10 cellular contexts compared by ENCODE assay signal in the genomic region with DNA sequence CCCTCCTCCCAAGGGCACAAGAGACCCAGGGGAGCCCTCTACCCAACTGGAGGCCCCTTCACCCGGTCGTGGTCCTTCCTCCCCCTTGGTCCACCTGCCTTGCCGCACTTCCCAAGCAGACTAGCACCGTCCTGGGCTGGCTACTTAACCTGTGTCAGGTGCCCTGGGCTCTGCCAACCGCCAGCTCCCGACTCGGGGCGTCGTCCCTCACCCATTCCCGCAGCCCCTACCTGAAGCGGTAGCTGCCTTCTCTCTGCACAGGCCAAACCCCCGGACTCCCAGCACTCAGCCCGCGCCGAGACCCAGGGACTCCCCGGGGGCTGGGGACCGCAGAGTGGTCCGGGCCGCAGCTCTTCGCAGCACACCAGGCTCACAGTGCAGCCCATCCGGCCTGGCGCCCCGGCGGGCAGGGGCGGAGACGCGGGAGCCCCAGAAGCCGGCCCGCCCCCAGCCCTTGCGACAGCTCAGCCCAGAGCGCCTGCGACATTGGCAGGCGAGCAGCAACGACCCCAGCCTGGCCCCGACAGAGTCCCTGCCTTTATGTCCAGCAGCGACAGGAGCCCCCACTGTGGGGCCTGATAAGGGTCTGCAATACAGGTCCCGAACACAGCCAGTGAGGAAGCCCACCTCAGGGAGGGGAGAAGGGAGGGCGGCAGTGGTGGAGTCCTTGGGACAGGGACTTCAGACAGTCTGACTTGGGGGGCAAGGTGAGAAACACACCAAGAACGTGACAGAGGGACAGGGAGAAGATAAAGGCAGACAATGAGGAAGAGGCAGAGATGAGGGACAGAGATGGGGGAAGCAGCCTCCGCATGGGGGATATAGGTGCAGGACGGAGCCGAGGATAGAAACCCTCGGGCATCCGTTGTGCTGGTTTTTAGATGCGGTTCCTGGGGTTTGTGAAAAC. TPM values are rescaled to one million over a fixed set of nuclear protein-coding genes. Genes with fewer than 3 reads are reported as not detected.
DNase-seq lines count a peak whose midpoint lies in the region; ATAC-seq and TF ChIP-seq lines count a peak whose summit lies in the region.
"Had no signal": no experiment of that assay in that cellular context is flagged by ENCODE, and none has a peak within 500 bp of the region (broad histone marks: within the 10 kb centered on the region; RNA-seq: fewer than 3 reads in every experiment).

No MANE protein-coding gene starts in this region.

- H3K27me3 Mint-ChIP-seq in activated T-helper 1 cell treated with anti-CD3 and anti-CD28 coated beads, Interleukin-12 subunit alpha, Interleukin-12 subunit beta, Interleukin-2, Interleukin-4 antibody, amounts not matched to agents 30 ng/mL and 10 ng/mL and 1 ng/mL, durations not matched to agents 14 hours and 24 hours and 36 hours (ENCODE audit: insufficient read depth): peaks cover 2% of the 10 kb centered on the region

- TF ChIP-seq POLR2A in right lobe of liver (IDR thresholded peaks at IDR 0.05): no peak
- TF ChIP-seq POLR2A in vagina (IDR thresholded peaks at IDR 0.05): no peak

- 26% methylated on average over 13 of the region's 45 CpGs for WGBS in right lobe of liver (ENCODE audit: insufficient coverage, low coverage, low lambda C conversion rate, missing lambda C conversion rate)
- 68 to 71% methylated on average over 36 to 39 of the region's 45 CpGs for WGBS in GM23248 (ENCODE audit: low coverage in 1 of 2, low lambda C conversion rate in 2 of 2, missing lambda C conversion rate in 2 of 2), 2 experiments

- ATAC-seq in Right ventricle myocardium inferior (no peak), right lobe of liver (peak in 3 of 4 donors; percentile 4 to 10 (median 6))

- H3K4me1 ChIP-seq in left ventricle myocardium inferior (peaks cover 35% of the 10 kb centered on the region), right lobe of liver (peaks cover 0 to 4% (median 0%) of the 10 kb centered on the region in 4 donors), GM23248 (ENCODE audit: insufficient read depth) (no peaks in the 10 kb centered on the region), vagina (peaks cover 17% of the 10 kb centered on the region)

- H3K9ac ChIP-seq in GM23248: no peak overlapping the region

- in situ Hi-C loops in GM23248 (cut with MboI): no loop called here

- H3K9me3 ChIP-seq in left ventricle myocardium inferior (replicated peaks) (no peaks in the 10 kb centered on the region), right lobe of liver (no peaks in the 10 kb centered on the region), GM23248 (ENCODE audit: low read depth) (no peaks in the 10 kb centered on the region), vagina (no peaks in the 10 kb centered on the region)

- intact Hi-C loops in left ventricle myocardium inferior (cut with micrococcal nuclease) (loop anchor here (10.0 kb wide), 1 partner anchor 249 kb away; no protein-coding TSS in a partner anchor), Right ventricle myocardium inferior (cut with DNase I) (loop anchor here (2.0 kb wide), 2 partner anchors 45 to 247 kb away; no protein-coding TSS in a partner anchor), right lobe of liver (cut with DNase I) (no loop called here), vagina (cut with DNase I) (loop anchor here (5.0 kb wide), 1 partner anchor 247 kb away; no protein-coding TSS in a partner anchor)
- intact Hi-C loops in activated T-helper 1 cell treated with anti-CD3 and anti-CD28 coated beads, Interleukin-12 subunit alpha, Interleukin-12 subunit beta, Interleukin-2, Interleukin-4 antibody, amounts not matched to agents 30 ng/mL and 10 ng/mL and 1 ng/mL, durations not matched to agents 14 hours and 24 hours and 36 hours (cut with micrococcal nuclease): loop anchor here (1.0 to 5.0 kb wide), 4 partner anchors 35 to 249 kb away; a partner anchor contains a TSS

- TF ChIP-seq CTCF in left ventricle myocardium inferior (IDR thresholded peaks at IDR 0.05; ENCODE audit: borderline replicate concordance) (no peak), right lobe of liver (IDR thresholded peaks at IDR 0.05) (no peak), vagina (IDR thresholded peaks at IDR 0.05) (no peak)

- H4K20me1 ChIP-seq in GM23248 (ENCODE audit: insufficient read depth): no peaks in the 10 kb centered on the region

- H3K36me3 ChIP-seq in left ventricle myocardium inferior: no peaks in the 10 kb centered on the region
- H3K36me3 ChIP-seq in right lobe of liver: no peaks in the 10 kb centered on the region
- no peaks in the 10 kb centered on the region for H3K36me3 ChIP-seq in GM23248 (ENCODE audit: low read depth)
- no peaks in the 10 kb centered on the region for H3K36me3 ChIP-seq in vagina

- no peaks in the 10 kb centered on the region for H3F3A ChIP-seq in GM23248 (ENCODE audit: insufficient read depth)

- H3K4me3 Mint-ChIP-seq in activated T-helper 1 cell treated with anti-CD3 and anti-CD28 coated beads, Interleukin-12 subunit alpha, Interleukin-12 subunit beta, Interleukin-2, Interleukin-4 antibody, amounts not matched to agents 30 ng/mL and 10 ng/mL and 1 ng/mL, durations not matched to agents 14 hours and 24 hours and 36 hours: peak overlapping the region; percentile 53

- H3K9me3 Mint-ChIP-seq in activated T-helper 1 cell treated with anti-CD3 and anti-CD28 coated beads, Interleukin-12 subunit alpha, Interleukin-12 subunit beta, Interleukin-2, Interleukin-4 antibody, amounts not matched to agents 30 ng/mL and 10 ng/mL and 1 ng/mL, durations not matched to agents 14 hours and 24 hours and 36 hours: no peaks in the 10 kb centered on the region
- H3K9me3 Mint-ChIP-seq: brain had no signal

- no peak overlapping the region for H3K27ac ChIP-seq in left ventricle myocardium inferior (replicated peaks)
- no peak overlapping the region for H3K27ac ChIP-seq in right lobe of liver
- no peak overlapping the region for H3K27ac ChIP-seq in GM23248
- no peak overlapping the region for H3K27ac ChIP-seq in vagina

- peaks cover 3% of the 10 kb centered on the region for H3K4me1 Mint-ChIP-seq in activated T-helper 1 cell treated with anti-CD3 and anti-CD28 coated beads, Interleukin-12 subunit alpha, Interleukin-12 subunit beta, Interleukin-2, Interleukin-4 antibody, amounts not matched to agents 30 ng/mL and 10 ng/mL and 1 ng/mL, durations not matched to agents 14 hours and 24 hours and 36 hours (ENCODE audit: low read depth)

- H3K79me2 ChIP-seq in GM23248 (ENCODE audit: insufficient read depth): no peaks in the 10 kb centered on the region

- DNase-seq in left ventricle myocardium inferior (no peak), Right ventricle myocardium inferior (ENCODE audit: missing footprints) (no peak), right lobe of liver (peak in 1 of 3 donors; percentile 42), NCI-H2029 treated with DMSO at 0.1 percent for 48 hours (lab: John Stamatoyannopoulos, UW) (no peak), GM23248 (no peak), vagina (ENCODE audit: extremely low spot score in 2 of 2) (no peak)
- no peak for DNase-seq in activated T-helper 1 cell treated with anti-CD3 and anti-CD28 coated beads, Interleukin-12 subunit alpha, Interleukin-12 subunit beta, Interleukin-2, Interleukin-4 antibody, amounts not matched to agents 30 ng/mL and 10 ng/mL and 1 ng/mL, durations not matched to agents 14 hours and 24 hours and 36 hours (ENCODE audit: low spot score)
- DNase-seq in activated effector memory CD4-positive, alpha-beta T cell treated with anti-CD3 and anti-CD28 coated beads, Interleukin-2, amount 50 U/mL, for 16 hours: no peak

- H3K4me2 ChIP-seq in GM23248 (ENCODE audit: unreplicated experiment): no peak overlapping the region

- peak overlapping the region; percentile 50 for H3K4me3 ChIP-seq in left ventricle myocardium inferior
- H3K4me3 ChIP-seq in right lobe of liver: no peak overlapping the region
- no peak overlapping the region for H3K4me3 ChIP-seq in GM23248
- H3K4me3 ChIP-seq in vagina: no peak overlapping the region

- no peak overlapping the region for H3K27ac Mint-ChIP-seq in activated T-helper 1 cell treated with anti-CD3 and anti-CD28 coated beads, Interleukin-12 subunit alpha, Interleukin-12 subunit beta, Interleukin-2, Interleukin-4 antibody, amounts not matched to agents 30 ng/mL and 10 ng/mL and 1 ng/mL, durations not matched to agents 14 hours and 24 hours and 36 hours

- H3K9me2 ChIP-seq in GM23248 (ENCODE audit: insufficient read depth): no peaks in the 10 kb centered on the region

- no peaks in the 10 kb centered on the region for H3K36me3 Mint-ChIP-seq in activated T-helper 1 cell treated with anti-CD3 and anti-CD28 coated beads, Interleukin-12 subunit alpha, Interleukin-12 subunit beta, Interleukin-2, Interleukin-4 antibody, amounts not matched to agents 30 ng/mL and 10 ng/mL and 1 ng/mL, durations not matched to agents 14 hours and 24 hours and 36 hours (ENCODE audit: low read depth)
- H3K36me3 Mint-ChIP-seq: brain had no signal

- H3K27me3 ChIP-seq in left ventricle myocardium inferior (ENCODE audit: low read depth) (peaks cover 17% of the 10 kb centered on the region), right lobe of liver (no peaks in the 10 kb centered on the region), GM23248 (replicated peaks; ENCODE audit: insufficient read depth) (peaks cover 14% of the 10 kb centered on the region; the same call in 1 of the 2 replicates), vagina (no peaks in the 10 kb centered on the region)

- H2AFZ ChIP-seq in GM23248: no peak overlapping the region

RNA-seq across cellular contexts. Expression of a gene that starts 31.0 kb away (rescaled TPM):
- total RNA-seq in left ventricle myocardium inferior: 828 TPM
- 705 TPM for total RNA-seq in Right ventricle myocardium inferior
- 0.41 and 1.1 TPM in 2 replicates for total RNA-seq in activated T-helper 1 cell treated with anti-CD3 and anti-CD28 coated beads, Interleukin-12 subunit alpha, Interleukin-12 subunit beta, Interleukin-2, Interleukin-4 antibody, amounts not matched to agents 30 ng/mL and 10 ng/mL and 1 ng/mL, durations not matched to agents 14 hours and 24 hours and 36 hours
- 100 to 1,000 TPM in 3 of 6 experiments, 10 to 100 TPM in 3; 68.4 to 209 (median 99.2) TPM for total RNA-seq in right lobe of liver
- total RNA-seq in GM23248 (2014; rRNA removed; shearing (Covaris generic)): 99.3 and 104 TPM in 2 replicates
- 78.6 and 81.6 TPM in 2 replicates for polyA plus RNA-seq in GM23248 (2016; fragmentation: Nextera tagmentation; extraction: Ambion mirVana)
- 216 TPM for total RNA-seq in vagina

RNA-seq across cellular contexts. Expression of a gene that starts 35.2 kb away (rescaled TPM):
- total RNA-seq in left ventricle myocardium inferior: not detected
- not detected for total RNA-seq in Right ventricle myocardium inferior
- total RNA-seq in activated T-helper 1 cell treated with anti-CD3 and anti-CD28 coated beads, Interleukin-12 subunit alpha, Interleukin-12 subunit beta, Interleukin-2, Interleukin-4 antibody, amounts not matched to agents 30 ng/mL and 10 ng/mL and 1 ng/mL, durations not matched to agents 14 hours and 24 hours and 36 hours: 0.64 and 0.67 TPM in 2 replicates
- under 1 TPM in 3 of 6 experiments, not detected in 3; 0.11 to 0.55 (median 0.23) TPM for total RNA-seq in right lobe of liver
- not detected in 2 replicates for total RNA-seq in GM23248 (2014; rRNA removed; shearing (Covaris generic))
- not detected in 2 replicates for polyA plus RNA-seq in GM23248 (2016; fragmentation: Nextera tagmentation; extraction: Ambion mirVana)
- total RNA-seq in vagina: not detected
- total RNA-seq: HT-29 had no signal

Comparison
In these comparisons a context has a peak if more than half of its experiments do, and no peak if none do; other contexts are left out.
1. RNA of a gene that starts 31.0 kb away (total RNA-seq): 828 TPM in left ventricle myocardium inferior (single experiment), 705 TPM in Right ventricle myocardium inferior (single experiment), 216 TPM in vagina (single experiment), 68.4 to 209 TPM in right lobe of liver and 99.3 to 104 TPM in GM23248; 0.41 to 1.1 TPM in activated T-helper 1 cell treated with anti-CD3 and anti-CD28 coated beads, Interleukin-12 subunit alpha, Interleukin-12 subunit beta, Interleukin-2, Interleukin-4 antibody, amounts not matched to agents 30 ng/mL and 10 ng/mL and 1 ng/mL, durations not matched to agents 14 hours and 24 hours and 36 hours; every median in the first group is over 10 times any median in the second.
2. intact Hi-C loops: an anchor here in left ventricle myocardium inferior (10.0 kb wide), Right ventricle myocardium inferior (2.0 kb wide), activated T-helper 1 cell treated with anti-CD3 and anti-CD28 coated beads, Interleukin-12 subunit alpha, Interleukin-12 subunit beta, Interleukin-2, Interleukin-4 antibody, amounts not matched to agents 30 ng/mL and 10 ng/mL and 1 ng/mL, durations not matched to agents 14 hours and 24 hours and 36 hours (1.0 to 5.0 kb wide) and vagina (5.0 kb wide); none called in right lobe of liver.